In the genomic region with DNA sequence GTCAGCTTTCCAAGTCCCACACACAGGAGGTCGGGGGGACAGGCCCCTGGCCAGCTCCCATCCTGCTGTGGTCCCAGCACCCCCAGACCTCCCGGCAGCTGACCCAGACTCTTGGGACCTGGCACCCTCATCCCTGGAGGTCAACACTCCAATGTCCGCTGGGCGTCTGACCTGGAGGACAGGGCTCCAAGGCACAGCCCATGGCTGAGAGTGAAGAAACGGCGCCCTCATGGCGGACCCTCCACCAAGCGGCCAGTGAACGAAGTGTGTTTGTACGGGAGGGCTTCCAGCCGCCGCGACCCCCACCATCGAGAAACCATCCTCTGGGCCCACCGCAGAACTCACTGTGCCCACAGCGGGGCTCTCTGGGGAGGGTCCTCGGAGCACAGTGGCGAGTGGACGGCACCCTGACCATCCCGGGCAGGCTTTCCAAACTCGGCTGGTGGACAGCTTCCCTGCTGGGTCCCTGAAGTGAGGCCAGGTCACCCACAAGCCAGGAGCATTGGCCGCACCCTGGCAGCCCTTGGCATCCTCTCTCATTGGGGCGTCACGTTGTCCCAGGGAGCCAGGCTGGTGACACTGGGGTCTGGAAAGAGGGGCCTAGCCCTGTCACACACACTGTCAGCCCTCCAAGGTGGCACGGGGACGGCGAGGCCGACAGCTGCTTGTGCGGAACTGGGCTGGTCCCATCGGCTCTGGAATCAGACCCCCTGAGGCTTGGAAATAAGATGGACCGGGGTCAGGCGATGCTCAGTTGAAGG, we compare ENCODE assay signal across 17 cellular contexts. TPM values are rescaled to one million over a fixed set of nuclear protein-coding genes. Genes with fewer than 3 reads are reported as not detected.
DNase-seq lines count a peak whose midpoint lies in the region; ATAC-seq, FAIRE-seq and TF ChIP-seq lines count a peak whose summit lies in the region.
"Had no signal": no experiment of that assay in that cellular context is flagged by ENCODE, and none has a peak within 500 bp of the region (broad histone marks: within the 10 kb centered on the region; RNA-seq: fewer than 3 reads in every experiment).

No MANE protein-coding gene starts in this region.

- no peak for TF ChIP-seq CTCF in liver (IDR thresholded peaks at IDR 0.05; ENCODE audit: low read depth, low read length, missing input control)
- TF ChIP-seq CTCF in HepG2 (CRISPR knock-in tag; IDR thresholded peaks at IDR 0.05) = no peak
- no peak for TF ChIP-seq CTCF in psoas muscle (IDR thresholded peaks at IDR 0.05)

- WGBS in liver = 83% methylated on average over 32 of the region's 32 CpGs
- 60% methylated on average over 2 of the region's 32 CpGs for WGBS in HepG2 (ENCODE audit: low lambda C conversion rate)
- 50 to 68% (median 54%) methylated on average over 29 to 32 of the region's 32 CpGs for WGBS in psoas muscle, 3 donors

- BruUV-seq in HepG2 (replicated peaks; lab: Mats Ljungman, UMichigan) = no TSS peak

- no peaks in the 10 kb centered on the region for H4K20me1 ChIP-seq in HepG2 (ENCODE audit: insufficient read depth, low read length)

- FAIRE-seq in HepG2 (lab: Jason Lieb, UNC) = no peak
- FAIRE-seq: GM12878 had no signal

- H3K9ac ChIP-seq in liver (ENCODE audit: low read depth in 1 of 2, low read length in 2 of 2) = no peak overlapping the region
- H3K9ac ChIP-seq in HepG2 (ENCODE audit: insufficient read depth, low read depth, low read length) = no peak overlapping the region

- H3K4me3 ChIP-seq in liver (ENCODE audit: low read depth in 1 of 3, low read length in 3 of 3) = no peak overlapping the region
- no peak overlapping the region for H3K4me3 ChIP-seq in HepG2 (replicated peaks in 1 of 3; ENCODE audit: insufficient read depth in 1 of 3, low read depth in 2 of 3, low read length in 3 of 3)
- no peak overlapping the region for H3K4me3 ChIP-seq in psoas muscle
- H3K4me3 ChIP-seq: cardiac muscle cell, GM12878 had no signal

- DNase-seq in HepG2 (ENCODE audit: low spot score) (no peak), iPS-NIHi7 (ENCODE audit: extremely low spot score) (peak; percentile 3), psoas muscle (no peak), NCI-H345 (lab: John Stamatoyannopoulos, UW) (no peak), NCI-H446 treated with DMSO at 0.1 percent for 48 hours (lab: John Stamatoyannopoulos, UW) (no peak)
- no peak for DNase-seq in activated naive CD4-positive, alpha-beta T cell (lab: John Stamatoyannopoulos, UW)
- DNase-seq: ACHN; activated T-cell treated with anti-CD3 and anti-CD28 coated beads, Interleukin-2, amount 50 U/mL, for 72 hours; Karpas-422; NCI-H2227 treated with DMSO at 0.1 percent for 48 hours; stimulated activated CD4-positive, alpha-beta T cell treated with anti-CD3 and anti-CD28 coated beads, Interleukin-12 subunit alpha, Interleukin-12 subunit beta, amount 100 ng/mL, for 4 hours; stimulated activated CD8-positive, alpha-beta memory T cell treated with anti-CD3 and anti-CD28 coated beads, Interleukin-4, amount 100 ng/mL, for 48 hours; WERI-Rb-1 had no signal

- H3K36me3 ChIP-seq in liver (ENCODE audit: control insufficient read depth in 4 of 4, insufficient read depth in 3 of 4, low read depth in 1 of 4, low read length in 3 of 4) = no peaks in the 10 kb centered on the region
- no peaks in the 10 kb centered on the region for H3K36me3 ChIP-seq in HepG2 (replicated peaks in 1 of 2; ENCODE audit: control insufficient read depth in 1 of 2, insufficient read depth in 2 of 2, low read length in 2 of 2)
- H3K36me3 ChIP-seq in psoas muscle (ENCODE audit: insufficient read depth in 1 of 2, low read depth in 1 of 2) = no peaks in the 10 kb centered on the region
- H3K36me3 ChIP-seq: cardiac muscle cell, WERI-Rb-1 had no signal

- POLR2A ChIA-PET in HepG2 (lab: Yijun Ruan, JAX) = no interaction called here

- no peak overlapping the region for H2AFZ ChIP-seq in HepG2 (ENCODE audit: low read length)

- H3K27ac ChIP-seq in liver (ENCODE audit: low read depth in 1 of 2, low read length in 2 of 2) (peak overlapping the region; percentile 63 to 69), HepG2 (ENCODE audit: extremely low read length, insufficient read depth, low read length) (no peak overlapping the region), psoas muscle (peak overlapping the region; percentile 72)
- H3K27ac ChIP-seq: cardiac muscle cell, WERI-Rb-1 had no signal

- CTCF ChIA-PET in HepG2 (lab: Yijun Ruan, JAX; ENCODE audit: low intra/inter-chr PET ratio, low total read pairs) = no interaction called here

- ATAC-seq in HepG2 = no peak
- ATAC-seq in psoas muscle = peak in 1 of 4 donors; percentile 20
- no peak for ATAC-seq in HG03565 (IDR thresholded peaks at IDR 0.05; ENCODE audit: unreplicated experiment)
- ATAC-seq: activated T-cell treated with anti-CD3 and anti-CD28 coated beads, Interleukin-2, amount 50 U/mL, for 72 hours; GM12878 had no signal

- intact Hi-C loops in HepG2 (cut with micrococcal nuclease; ENCODE audit: unreplicated experiment) (no loop called here), psoas muscle (cut with DNase I) (no loop called here)

- H3K9me3 ChIP-seq in liver (ENCODE audit: control insufficient read depth in 4 of 4, low read length in 3 of 4) = no peaks in the 10 kb centered on the region
- no peaks in the 10 kb centered on the region for H3K9me3 ChIP-seq in HepG2 (ENCODE audit: low read length)
- no peaks in the 10 kb centered on the region for H3K9me3 ChIP-seq in psoas muscle

- H3K4me1 ChIP-seq in liver (ENCODE audit: control insufficient read depth in 4 of 4, insufficient read depth in 4 of 4, low read length in 3 of 4) (no peaks in the 10 kb centered on the region), HepG2 (ENCODE audit: insufficient read depth, low read length) (no peaks in the 10 kb centered on the region), psoas muscle (no peaks in the 10 kb centered on the region)

- no peaks in the 10 kb centered on the region for H3K27me3 ChIP-seq in liver (ENCODE audit: control insufficient read depth in 4 of 4, insufficient read depth in 4 of 4, low read length in 3 of 4)
- peaks cover 5 to 13% of the 10 kb centered on the region in 2 experiments; a peak in 4 of 5 replicates for H3K27me3 ChIP-seq in HepG2 (ENCODE audit: control insufficient read depth in 1 of 2, insufficient read depth in 2 of 2, low read length in 2 of 2)
- H3K27me3 ChIP-seq in psoas muscle (ENCODE audit: insufficient read depth in 3 of 3, low read length in 2 of 3) = peaks cover 0 to 21% (median 9%) of the 10 kb centered on the region in 3 donors
- H3K27me3 ChIP-seq: cardiac muscle cell had no signal

- TF ChIP-seq EP300 in HepG2 (IDR thresholded peaks at IDR 0.05; ENCODE audit: low read depth in 2 of 2, low read length in 2 of 2) (no peak), HepG2 (CRISPR knock-in tag; IDR thresholded peaks at IDR 0.05; ENCODE audit: borderline replicate concordance) (no peak)

- TF ChIP-seq POLR2A in HepG2 (IDR thresholded peaks at IDR 0.05; ENCODE audit: insufficient read depth in 1 of 2, low read depth in 2 of 2, low read length in 2 of 2) = no peak

- in situ Hi-C loops in HepG2 (cut with HindIII; ENCODE audit: extremely low pct_ligation_motif_present, low pct_unique_long_range_greater_than_20kb) = no loop called here

- TF ChIP-seq RAD21 in liver (IDR thresholded peaks at IDR 0.05) (no peak), HepG2 (CRISPR knock-in tag; IDR thresholded peaks at IDR 0.05) (no peak)

- no peak overlapping the region for H3K4me2 ChIP-seq in HepG2 (ENCODE audit: low read depth, low read length)

- no peaks in the 10 kb centered on the region for H3K79me2 ChIP-seq in HepG2 (ENCODE audit: insufficient read depth, low read length)

TF ChIP-seq in liver, 16 proteins besides CTCF, POLR2A, EP300 and RAD21 (continues in another document):
- TF ChIP-seq RXRA (IDR thresholded peaks at IDR 0.05) (peak in 1 of 2 donors; percentile 51), HNF4G (IDR thresholded peaks at IDR 0.05) (no peak), FOXA1 (IDR thresholded peaks at IDR 0.05) (no peak), NR2F2 (IDR thresholded peaks at IDR 0.05) (no peak)

TF ChIP-seq in HepG2, 621 proteins besides CTCF, POLR2A, EP300 and RAD21 (continues in another document):
- TF ChIP-seq ARHGAP35 (CRISPR knock-in tag; IDR thresholded peaks at IDR 0.05; ENCODE audit: borderline replicate concordance) = no peak

RNA-seq across cellular contexts. Expression of a gene that starts 47.8 kb away (rescaled TPM):
- total RNA-seq in liver (10 to 100 TPM; 39.1 to 44.3 TPM), HepG2 (2016; rRNA removed; fragmentation: Illumina TruSeq; extraction: Trizol) (0.07 and 0.14 TPM in 2 replicates), psoas muscle (100 to 1,000 TPM in 2 of 4 donors, 10 to 100 TPM in 2; 56.2 to 122 (median 90.4) TPM)
- polyA plus RNA-seq in liver (10 to 100 TPM in 1 of 2 donors, 1 to 10 TPM in 1; 5.8 to 80.8 TPM), HepG2 (2011; rRNA removed) (0.41 and 1.6 TPM in 2 replicates), psoas muscle (10 to 100 TPM; 29.8 to 58.8 (median 47.1) TPM)
- not detected in 2 replicates for total RNA-seq in HepG2 (2016; cell fraction: cytosol; rRNA removed; fragmentation: Illumina TruSeq; extraction: Trizol; ENCODE audit: low read depth)
- 0.06 TPM in 1 of 2 replicates, not detected in the other for total RNA-seq in HepG2 (2016; cell fraction: insoluble cytoplasmic fraction; rRNA removed; fragmentation: Illumina TruSeq; extraction: Trizol)
- total RNA-seq in HepG2 (2016; cell fraction: membrane; rRNA removed; fragmentation: Illumina TruSeq; extraction: Trizol) = not detected in 2 replicates
- 0.13 and 0.22 TPM in 2 replicates for total RNA-seq in HepG2 (2016; cell fraction: nucleus; rRNA removed; fragmentation: Illumina TruSeq; extraction: Trizol)
- polyA plus RNA-seq in HepG2 (2011; cell fraction: cytosol; rRNA removed) = 0.27 and 0.31 TPM in 2 replicates
- polyA plus RNA-seq in HepG2 (2011; cell fraction: nucleus; rRNA removed) = 8.5 and 10.4 TPM in 2 replicates
- polyA plus RNA-seq in HepG2 (2012) = 0.36 and 0.81 TPM in 2 replicates
- polyA plus RNA-seq in HepG2 (2016; cell fraction: cytosol; fragmentation: Illumina TruSeq; extraction: Trizol; ENCODE audit: low read depth) = not detected in 2 replicates
- not detected in 2 replicates for polyA plus RNA-seq in HepG2 (2016; cell fraction: insoluble cytoplasmic fraction; fragmentation: Illumina TruSeq; extraction: Trizol; ENCODE audit: low read depth)
- not detected in 2 replicates for polyA plus RNA-seq in HepG2 (2016; cell fraction: membrane; fragmentation: Illumina TruSeq; extraction: Trizol; ENCODE audit: low read depth)
- polyA plus RNA-seq in HepG2 (2016; cell fraction: nucleus; fragmentation: Illumina TruSeq; extraction: Trizol; ENCODE audit: insufficient read depth, low read depth) = 0.48 and 0.69 TPM in 2 replicates
- polyA minus RNA-seq in HepG2 (2011; rRNA and poly(A)+ RNA removed; ENCODE audit: low replicate concordance) = 0.44 TPM in 1 of 2 replicates, not detected in the other
- not detected in 2 replicates for polyA minus RNA-seq in HepG2 (2011; cell fraction: cytosol; rRNA and poly(A)+ RNA removed)
- polyA minus RNA-seq in HepG2 (2011; cell fraction: nucleus; rRNA and poly(A)+ RNA removed) = 0.52 and 1.2 TPM in 2 replicates

Comparison
In these comparisons a context has a peak if more than half of its experiments do, and no peak if none do; other contexts are left out.
1. RNA of a gene that starts 47.8 kb away (total RNA-seq): 56.2 to 122 TPM in psoas muscle and 39.1 to 44.3 TPM in liver; 0.06 to 0.22 TPM in HepG2; every median in the first group is over 10 times any median in the second.